ENCODE assay signal across 23 cellular contexts in the genomic region with DNA sequence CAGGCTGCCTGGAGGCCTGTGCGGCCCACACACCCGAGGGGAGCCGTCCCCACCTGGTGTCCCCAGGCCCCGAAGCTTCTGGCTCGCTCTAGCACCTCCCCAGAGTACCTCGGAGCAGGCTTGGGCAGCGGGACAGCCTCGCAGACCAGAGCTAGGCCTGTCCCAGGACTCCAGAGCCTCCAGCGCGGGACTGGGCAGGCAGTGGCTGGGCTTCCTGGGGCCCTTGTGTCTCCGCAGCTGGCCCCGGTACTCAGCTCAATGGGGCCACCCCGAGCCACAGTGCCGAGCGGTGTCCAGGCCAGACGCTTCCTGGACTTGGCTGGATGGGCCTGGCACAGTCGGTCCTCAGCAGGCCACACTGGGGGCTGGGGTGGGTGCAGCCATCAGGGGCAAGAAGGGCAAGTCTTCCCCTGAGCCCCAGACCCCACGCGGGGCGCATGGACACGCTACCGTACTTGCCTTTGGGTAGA. TPM values are rescaled to one million over a fixed set of nuclear protein-coding genes. Genes with fewer than 3 reads are reported as not detected.
"Had no signal": no experiment of that assay in that cellular context is flagged by ENCODE, and none has a peak within 500 bp of the region (broad histone marks: within the 10 kb centered on the region; RNA-seq: fewer than 3 reads in every experiment).

No MANE protein-coding gene starts in this region.

- H3K4me1 ChIP-seq: breast epithelium, gastroesophageal sphincter had no signal

- H3K9me3 Mint-ChIP-seq: activated naive CD4-positive, alpha-beta T cell treated with anti-CD3 and anti-CD28 coated beads, Interleukin-2, amount 50 U/mL, for 72 hours; central memory CD8-positive, alpha-beta T cell; mesothelial cell of epicardium; naive B cell; nephron progenitor cell; T-helper 2 cell treated with Interferon-gamma antibody and Interleukin-4, amounts not matched to agents 5 μg/mL and 100 μg/mL, for 36 hours had no signal

- H3K27ac Mint-ChIP-seq: activated naive CD4-positive, alpha-beta T cell treated with anti-CD3 and anti-CD28 coated beads, Interleukin-2, amount 50 U/mL, for 72 hours; activated T-cell treated with anti-CD3 and anti-CD28 coated beads, Interleukin-2, amount 50 U/mL, for 72 hours; dendritic cell treated with granulocyte-macrophage colony-stimulating factor and Interleukin-4, amounts not matched to agents 40 ng/mL and 50 ng/mL, for 4 days; mesothelial cell of epicardium; naive B cell; nephron progenitor cell; T-helper 2 cell treated with Interferon-gamma antibody and Interleukin-4, amounts not matched to agents 5 μg/mL and 100 μg/mL, for 36 hours had no signal

- H3K4me3 ChIP-seq: breast epithelium, gastroesophageal sphincter, right atrium auricular region, testis, transverse colon had no signal

- H3K36me3 Mint-ChIP-seq: activated naive CD4-positive, alpha-beta T cell treated with anti-CD3 and anti-CD28 coated beads, Interleukin-2, amount 50 U/mL, for 72 hours; mesothelial cell of epicardium; naive B cell had no signal

- H3K36me3 ChIP-seq: breast epithelium, gastroesophageal sphincter, right atrium auricular region, transverse colon had no signal

- DNase-seq: activated CD4-positive, alpha-beta T cell treated with anti-CD3 and anti-CD28 coated beads for 4 hours; activated CD4-positive, alpha-beta T cell treated with anti-CD3 and anti-CD28 coated beads, Interleukin-2, amount 50 U/mL, for 4 hours; activated naive CD4-positive, alpha-beta T cell; activated T-cell treated with anti-CD3 and anti-CD28 coated beads for 4 hours; activated T-cell treated with anti-CD3 and anti-CD28 coated beads, Interleukin-2, amount 50 U/mL, for 72 hours; effector CD8-positive, alpha-beta T cell; head of caudate nucleus; hippocampal formation; naive B cell; nephron progenitor cell; stimulated activated CD4-positive, alpha-beta T cell treated with anti-CD3 and anti-CD28 coated beads, Interleukin-4, amount 100 ng/mL, for 1 hour; stimulated activated naive CD8-positive, alpha-beta T cell treated with anti-CD3 and anti-CD28 coated beads, Interleukin-15, Interleukin-2, amounts not matched to agents 100 U/mL and 50 U/mL, for 24 hours; testis had no signal

- H3K4me3 Mint-ChIP-seq: activated T-cell treated with anti-CD3 and anti-CD28 coated beads, Interleukin-2, amount 50 U/mL, for 72 hours; central memory CD8-positive, alpha-beta T cell; dendritic cell treated with granulocyte-macrophage colony-stimulating factor and Interleukin-4, amounts not matched to agents 40 ng/mL and 50 ng/mL, for 4 days; mesothelial cell of epicardium; naive B cell; nephron progenitor cell; T-helper 2 cell treated with Interferon-gamma antibody and Interleukin-4, amounts not matched to agents 5 μg/mL and 100 μg/mL, for 36 hours had no signal

- H3K9me3 ChIP-seq: breast epithelium, gastroesophageal sphincter, right atrium auricular region, testis, transverse colon had no signal

- H3K4me1 Mint-ChIP-seq: central memory CD8-positive, alpha-beta T cell; mesothelial cell of epicardium had no signal

- H3K27me3 ChIP-seq: testis had no signal

- H3K27me3 Mint-ChIP-seq: central memory CD8-positive, alpha-beta T cell had no signal

- H3K27ac ChIP-seq: breast epithelium, gastroesophageal sphincter, right atrium auricular region, testis, transverse colon had no signal

- ATAC-seq: activated T-cell treated with anti-CD3 and anti-CD28 coated beads, Interleukin-2, amount 50 U/mL, for 72 hours; gastroesophageal sphincter; stimulated activated naive CD8-positive, alpha-beta T cell treated with anti-CD3 and anti-CD28 coated beads, Interleukin-15, Interleukin-2, amounts not matched to agents 100 U/mL and 50 U/mL, for 24 hours had no signal

RNA-seq across cellular contexts. Expression of a gene that starts 38.6 kb away (rescaled TPM):
- total RNA-seq: liver, right atrium auricular region had no signal
